In the genomic region with DNA sequence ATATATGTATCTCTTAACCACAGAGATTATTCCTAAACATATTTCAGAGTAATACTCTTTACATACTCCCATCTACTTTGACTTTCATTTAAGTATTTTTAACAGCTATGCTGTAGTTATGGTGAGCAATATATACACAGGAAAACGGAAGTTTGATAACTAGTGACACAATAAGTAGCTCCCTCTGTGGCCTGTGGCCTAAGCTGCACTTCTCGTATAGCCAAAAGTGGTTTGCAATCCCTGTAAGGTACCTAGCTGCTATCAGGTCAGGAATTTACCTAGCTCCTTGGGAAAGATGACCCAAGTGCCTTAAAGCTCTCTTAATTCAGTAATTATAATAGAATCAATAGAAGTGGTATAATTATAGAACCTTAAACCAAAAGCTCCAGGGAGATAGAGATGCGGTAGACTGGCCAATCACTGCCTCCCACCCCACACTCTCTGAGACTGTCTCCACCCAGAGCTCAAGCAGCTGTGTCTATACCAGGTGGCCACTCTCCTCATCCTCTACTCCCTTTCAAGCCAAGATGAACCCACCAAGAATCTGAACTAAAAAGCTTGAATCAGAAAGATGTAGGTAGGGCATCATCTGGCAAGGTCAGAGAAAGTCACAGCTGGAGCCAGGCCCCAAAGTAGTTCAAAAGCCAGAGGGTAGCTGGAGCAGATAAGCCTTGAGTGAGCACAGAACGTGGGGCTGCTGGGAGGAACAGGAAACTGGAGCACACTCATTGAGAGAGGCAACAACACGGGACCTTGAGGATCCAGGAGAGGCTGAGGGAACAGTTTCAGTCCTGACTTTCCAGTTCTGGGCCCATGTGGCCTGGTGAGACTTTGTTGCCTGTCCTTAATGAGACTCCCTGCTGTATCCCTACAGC, we compare ENCODE assay signal across 9 cellular contexts.
A peak's percentile ranks its signal among the peaks of the same experiment; 100 is the strongest.
DNase-seq lines count a peak whose midpoint lies in the region; ATAC-seq and TF ChIP-seq lines count a peak whose summit lies in the region.
"Had no signal": no experiment of that assay in that cellular context is flagged by ENCODE, and none has a peak within 500 bp of the region (broad histone marks: within the 10 kb centered on the region; RNA-seq: fewer than 3 reads in every experiment).

No MANE protein-coding gene starts in this region.

- H3K4me3 Mint-ChIP-seq in immature natural killer cell = peak overlapping the region; percentile 77 to 90 (median 83)
- H3K4me3 Mint-ChIP-seq in Calu3 (ENCODE audit: low read depth, unreplicated experiment) = no peak overlapping the region

- H3K9me3 Mint-ChIP-seq in immature natural killer cell (no peaks in the 10 kb centered on the region), Calu3 (ENCODE audit: low read depth, unreplicated experiment) (no peaks in the 10 kb centered on the region)

- peaks cover 5 to 7% (median 5%) of the 10 kb centered on the region in 3 donors for H3K27me3 Mint-ChIP-seq in immature natural killer cell (ENCODE audit: low read depth in 3 of 3)
- H3K27me3 Mint-ChIP-seq in Calu3 (ENCODE audit: unreplicated experiment) = no peaks in the 10 kb centered on the region

- peak; percentile 62 for ATAC-seq in GM18502 (IDR thresholded peaks at IDR 0.05; ENCODE audit: poor library complexity, unreplicated experiment)
- ATAC-seq in HG02588 (IDR thresholded peaks at IDR 0.05; ENCODE audit: unreplicated experiment) = peak; percentile 47

- peak; percentile 45 to 86 for DNase-seq in NOMO-1 (lab: John Stamatoyannopoulos, UW; ENCODE audit: unreplicated experiment in 2 of 2)
- peak; percentile 56 to 66 (median 65) for DNase-seq in immature natural killer cell
- DNase-seq in HUDEP-2 (lab: John Stamatoyannopoulos, UW; ENCODE audit: unreplicated experiment in 76 of 76) = no peak
- no peak for DNase-seq in HCEC 1CT
- no peak for DNase-seq in Calu3
- no peak for DNase-seq in effector CD8-positive, alpha-beta T cell (lab: John Stamatoyannopoulos, UW)
- DNase-seq: activated effector memory CD4-positive, alpha-beta T cell treated with anti-CD3 and anti-CD28 coated beads, Interleukin-2, amount 50 U/mL, for 16 hours had no signal

- H3K27ac Mint-ChIP-seq in immature natural killer cell (peak overlapping the region; percentile 86 to 100 (median 98)), Calu3 (ENCODE audit: unreplicated experiment) (no peak overlapping the region)

- intact Hi-C loops in Calu3 (cut with micrococcal nuclease; ENCODE audit: unreplicated experiment) = loop anchor here (10.0 kb wide), 1 partner anchor 306 kb away; no protein-coding TSS in a partner anchor

- H3K36me3 Mint-ChIP-seq in immature natural killer cell = peaks cover 0 to 16% (median 6%) of the 10 kb centered on the region in 3 donors
- H3K36me3 Mint-ChIP-seq in Calu3 (ENCODE audit: insufficient read depth, unreplicated experiment) = no peaks in the 10 kb centered on the region

- peaks cover 43 to 65% of the 10 kb centered on the region in 2 donors for H3K4me1 Mint-ChIP-seq in immature natural killer cell
- no peaks in the 10 kb centered on the region for H3K4me1 Mint-ChIP-seq in Calu3 (ENCODE audit: low read depth, unreplicated experiment)

- no peak for TF ChIP-seq CTCF in Calu3 (IDR thresholded peaks at IDR 0.05; ENCODE audit: unreplicated experiment)

- CTCF ChIA-PET in Calu3 (lab: Charles Lee) = interaction anchor here (1.7 kb wide), 1 partner anchor 9 kb away, joined by 4 read pairs; no protein-coding TSS in a partner anchor

- BruUV-seq in Calu3 (replicated peaks; lab: Mats Ljungman, UMichigan) = no TSS peak

Comparison
In these comparisons a context has a peak if more than half of its experiments do, and no peak if none do; other contexts are left out.
1. DNase-seq: peak in NOMO-1 (2 of 2) and immature natural killer cell (3 of 3); none in HUDEP-2 (0 of 76), HCEC 1CT (single experiment), Calu3 (single experiment) and effector CD8-positive, alpha-beta T cell (single experiment).